In the genomic region with DNA sequence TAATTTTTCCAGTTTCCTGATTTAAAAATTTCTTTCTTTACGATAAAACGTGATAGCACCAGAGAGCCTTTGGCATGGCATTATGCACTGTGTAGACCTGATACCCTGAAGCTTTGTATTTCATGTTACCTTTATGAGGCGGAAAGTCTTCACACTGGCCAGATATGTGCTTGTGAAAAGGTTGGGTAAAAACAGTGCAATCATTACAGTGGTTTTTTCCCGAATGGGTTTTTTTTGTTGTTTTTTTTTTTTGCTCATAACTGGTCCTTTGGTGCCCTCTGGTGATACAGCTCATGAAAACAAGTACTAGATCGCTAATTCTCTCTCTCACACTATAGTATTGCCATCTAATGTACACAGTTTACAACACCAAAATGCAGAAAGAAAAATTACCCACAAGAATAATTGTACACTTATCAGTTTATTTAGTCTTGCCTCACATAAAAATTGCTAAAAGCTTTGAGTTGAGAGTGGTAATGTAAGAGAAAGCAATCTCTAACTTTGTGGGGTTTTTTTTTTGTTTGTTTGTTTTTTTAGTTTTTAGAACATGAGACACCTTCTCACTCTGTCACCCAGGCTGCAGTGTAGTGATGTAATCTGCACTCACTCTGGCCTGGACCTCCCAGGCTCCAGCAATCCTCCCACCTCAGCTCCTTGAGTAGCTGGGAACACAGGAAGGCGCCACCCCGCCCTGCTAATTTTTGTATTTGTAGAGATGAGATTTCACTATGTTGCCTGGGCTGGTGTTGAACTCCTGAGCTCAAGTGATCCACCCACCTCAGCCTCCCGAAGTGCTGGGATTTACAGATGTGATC, we compare ENCODE assay signal across 9 cellular contexts. TPM values are rescaled to one million over a fixed set of nuclear protein-coding genes. Genes with fewer than 3 reads are reported as not detected.
DNase-seq lines count a peak whose midpoint lies in the region; ATAC-seq and TF ChIP-seq lines count a peak whose summit lies in the region.
"Had no signal": no experiment of that assay in that cellular context is flagged by ENCODE, and none has a peak within 500 bp of the region (broad histone marks: within the 10 kb centered on the region; RNA-seq: fewer than 3 reads in every experiment).

No MANE protein-coding gene starts in this region.

- TF ChIP-seq CTCF in A673 (conservative IDR thresholded peaks at IDR 0.05; ENCODE audit: low read depth, low read length): peak; percentile 74
- TF ChIP-seq CTCF in GM12872 (IDR thresholded peaks at IDR 0.05; ENCODE audit: insufficient read depth, low read depth, low read length): peak; percentile 43
- no peak for TF ChIP-seq CTCF in mucosa of descending colon (IDR thresholded peaks at IDR 0.05)

- H3K27me3 ChIP-seq in A673 (replicated peaks; ENCODE audit: insufficient read depth, low read depth, low read length, poor library complexity): no peaks in the 10 kb centered on the region

- H3K9me3 ChIP-seq in A673 (ENCODE audit: low read depth, low read length, poor library complexity, severe bottlenecking) (peaks cover 4% of the 10 kb centered on the region), mucosa of descending colon (peaks cover 21% of the 10 kb centered on the region)

- H3K4me1 ChIP-seq in A673 (ENCODE audit: insufficient read depth, low read length, poor library complexity, severe bottlenecking) (no peaks in the 10 kb centered on the region), mucosa of descending colon (ENCODE audit: low read depth) (no peaks in the 10 kb centered on the region)

- H3K27ac ChIP-seq in A673 (ENCODE audit: low read depth, low read length, poor library complexity, severe bottlenecking): no peak overlapping the region
- H3K27ac ChIP-seq: epithelial cell of prostate had no signal

- peaks cover 6 to 10% of the 10 kb centered on the region in 2 donors for H3K4me1 Mint-ChIP-seq in effector memory CD8-positive, alpha-beta T cell (ENCODE audit: low read depth in 2 of 2)

- H3K36me3 ChIP-seq in A673 (ENCODE audit: insufficient read depth, low read length, poor library complexity, severe bottlenecking) (no peaks in the 10 kb centered on the region), mucosa of descending colon (ENCODE audit: low read depth) (no peaks in the 10 kb centered on the region)

- peak; percentile 70 for ATAC-seq in HG02885 (IDR thresholded peaks at IDR 0.05; ENCODE audit: poor library complexity, unreplicated experiment)
- ATAC-seq in effector memory CD8-positive, alpha-beta T cell (replicated peaks): peak; percentile 56
- ATAC-seq in mucosa of descending colon: peak; percentile 54
- ATAC-seq in HG03159 (IDR thresholded peaks at IDR 0.05; ENCODE audit: unreplicated experiment): no peak

- CTCF ChIA-PET in A673 (lab: Charles Lee): interaction anchor here (0.6 to 1.0 kb wide), 9 partner anchors 9 to 1577 kb away, joined by 3 to 8 read pairs (median 4); no protein-coding TSS in a partner anchor

- intact Hi-C loops in A673 (cut with micrococcal nuclease; ENCODE audit: unreplicated experiment): loop anchor here (1.0 to 5.0 kb wide), 5 partner anchors 189 to 781 kb away; no protein-coding TSS in a partner anchor
- intact Hi-C loops in mucosa of descending colon (cut with DNase I, micrococcal nuclease): loop anchor here in 1 of 2 donors (10.0 kb wide), 1 partner anchor 66 kb away; no protein-coding TSS in a partner anchor

- H3K27me3 Mint-ChIP-seq in effector memory CD8-positive, alpha-beta T cell: no peaks in the 10 kb centered on the region

- H3K4me3 ChIP-seq in A673 (ENCODE audit: low read depth, low read length, poor library complexity, severe bottlenecking): no peak overlapping the region
- no peak overlapping the region for H3K4me3 ChIP-seq in mucosa of descending colon

- H3K27ac Mint-ChIP-seq in effector memory CD8-positive, alpha-beta T cell: no peak overlapping the region

- peaks cover 4 to 7% of the 10 kb centered on the region in 2 donors for H3K9me3 Mint-ChIP-seq in effector memory CD8-positive, alpha-beta T cell

- DNase-seq in A673 (ENCODE audit: low spot score) (peak; percentile 61), OCI-M1 (lab: John Stamatoyannopoulos, UW) (peak; percentile 73), mucosa of descending colon (peak in 1 of 3 donors; percentile 46), kidney glomerular epithelial cell (lab: John Stamatoyannopoulos, UW) (no peak)
- peak; percentile 8 to 35 (median 12) for DNase-seq in effector memory CD8-positive, alpha-beta T cell

- no TSS peak for BruUV-seq in A673 (replicated peaks; lab: Mats Ljungman, UMichigan)

- POLR2A ChIA-PET in A673 (lab: Charles Lee; ENCODE audit: low non-redundant PET): interaction anchor here (0.7 kb wide), 1 partner anchor 683 kb away, joined by 3 read pairs; no protein-coding TSS in a partner anchor

- H3K4me3 Mint-ChIP-seq in effector memory CD8-positive, alpha-beta T cell: no peak overlapping the region

- H3K36me3 Mint-ChIP-seq in effector memory CD8-positive, alpha-beta T cell (ENCODE audit: insufficient read depth): no peaks in the 10 kb centered on the region

RNA-seq across cellular contexts. Expression of a gene that starts 21.3 kb away (rescaled TPM):
- total RNA-seq in A673 (2021): 118 and 128 TPM in 2 replicates
- 100 to 1,000 TPM in 2 of 3 donors, 10 to 100 TPM in 1; 72.6 to 152 (median 102) TPM for total RNA-seq in mucosa of descending colon
